ENCODE assay signal across 13 cellular contexts in genomic region chr11:32081901-32082300, GRCh38. TPM values are rescaled to one million over a fixed set of nuclear protein-coding genes. Genes with fewer than 3 reads are reported as not detected.
DNase-seq lines count a peak whose midpoint lies in the region; ATAC-seq and TF ChIP-seq lines count a peak whose summit lies in the region.
"Had no signal": no experiment of that assay in that cellular context is flagged by ENCODE, and none has a peak within 500 bp of the region (broad histone marks: within the 10 kb centered on the region; RNA-seq: fewer than 3 reads in every experiment).

No MANE protein-coding gene starts in this region.

- H2AFZ ChIP-seq in mammary epithelial cell (ENCODE audit: low read depth, low read length), result peak overlapping the region; percentile 75

- H3K36me3 Mint-ChIP-seq in activated CD8-positive, alpha-beta T cell treated with anti-CD3 and anti-CD28 coated beads for 36 hours (ENCODE audit: low read depth), result no peaks in the 10 kb centered on the region
- H3K36me3 Mint-ChIP-seq: CD4-positive, CD25-positive, alpha-beta regulatory T cell had no signal

- TF ChIP-seq CTCF in mammary epithelial cell (conservative IDR thresholded peaks at IDR 0.05 in 1 of 2, IDR thresholded peaks at IDR 0.05 in 1 of 2; ENCODE audit: extremely low read depth in 1 of 2, insufficient read depth in 1 of 2, low read depth in 1 of 2, low read length in 2 of 2), result no peak
- TF ChIP-seq CTCF in fibroblast of mammary gland (conservative IDR thresholded peaks at IDR 0.05; ENCODE audit: control insufficient read depth, insufficient read depth, low read depth, low read length), result no peak
- no peak for TF ChIP-seq CTCF in activated CD8-positive, alpha-beta T cell treated with anti-CD3 and anti-CD28 coated beads for 36 hours (IDR thresholded peaks at IDR 0.05)

- H3K27me3 Mint-ChIP-seq in activated CD8-positive, alpha-beta T cell treated with anti-CD3 and anti-CD28 coated beads for 36 hours, result peaks cover 18% of the 10 kb centered on the region

- no TSS peak for BruUV-seq in mammary epithelial cell (replicated peaks; lab: Mats Ljungman, UMichigan)

- dilution Hi-C loops in mammary epithelial cell (cut with HindIII; ENCODE audit: low sequenced_read_pairs), result no loop called here

- no peak overlapping the region for H3K4me3 ChIP-seq in mammary epithelial cell (replicated peaks in 1 of 3; ENCODE audit: insufficient read depth in 1 of 3, low read depth in 2 of 3, low read length in 3 of 3)
- no peak overlapping the region for H3K4me3 ChIP-seq in fibroblast of mammary gland (ENCODE audit: control insufficient read depth, low read depth, low read length)
- H3K4me3 ChIP-seq: BLaER1 treated with 17β-estradiol and CSF1 and Interleukin-3, amounts not matched to agents 10 nM and 100 nM had no signal

- in situ Hi-C loops in mammary epithelial cell (cut with MboI; ENCODE audit: low sequenced_read_pairs in 2 of 2), result no loop called here

- no peaks in the 10 kb centered on the region for H3K4me1 Mint-ChIP-seq in activated CD8-positive, alpha-beta T cell treated with anti-CD3 and anti-CD28 coated beads for 36 hours (ENCODE audit: low read depth)
- H3K4me1 Mint-ChIP-seq: CD4-positive, CD25-positive, alpha-beta regulatory T cell had no signal

- peaks cover 14% of the 10 kb centered on the region for H3K4me1 ChIP-seq in mammary epithelial cell (ENCODE audit: insufficient read depth, low read length)

- H3K9me3 ChIP-seq in mammary epithelial cell (replicated peaks; ENCODE audit: insufficient read depth, low read length), result no peaks in the 10 kb centered on the region

- peak; percentile 59 for DNase-seq in HCEC 1CT
- DNase-seq in NCI-H526 (lab: John Stamatoyannopoulos, UW), result peak; percentile 26 to 54
- no peak for DNase-seq in mammary epithelial cell
- DNase-seq in fibroblast of mammary gland (ENCODE audit: low read depth), result peak; percentile 15
- no peak for DNase-seq in activated CD8-positive, alpha-beta T cell treated with anti-CD3 and anti-CD28 coated beads for 36 hours
- no peak for DNase-seq in T1000 (lab: John Stamatoyannopoulos, UW)
- DNase-seq: ACHN; CD4-positive, CD25-positive, alpha-beta regulatory T cell; DMS53; GF-D8 had no signal

- CTCF ChIA-PET in mammary epithelial cell (lab: Charles Lee; ENCODE audit: low non-redundant PET), result no interaction called here
- CTCF ChIA-PET in activated CD8-positive, alpha-beta T cell treated with anti-CD3 and anti-CD28 coated beads for 36 hours (lab: Charles Lee), result interaction anchor here (1.3 kb wide), 1 partner anchor 94 kb away, joined by 4 read pairs; no protein-coding TSS in a partner anchor

- ATAC-seq in HG02642 (IDR thresholded peaks at IDR 0.05; ENCODE audit: poor library complexity, unreplicated experiment), result no peak
- no peak for ATAC-seq in activated CD8-positive, alpha-beta T cell treated with anti-CD3 and anti-CD28 coated beads for 36 hours
- ATAC-seq: HCT116 had no signal

- no peaks in the 10 kb centered on the region for H3K79me2 ChIP-seq in mammary epithelial cell (ENCODE audit: insufficient read depth, low read length)

- 100% methylated on average over 1 of the region's 1 CpG for WGBS in mammary epithelial cell (ENCODE audit: low coverage, missing lambda C conversion rate)

- no peak overlapping the region for H3K4me2 ChIP-seq in mammary epithelial cell (ENCODE audit: insufficient read depth, low read depth, low read length)

- H3K9me3 Mint-ChIP-seq in activated CD8-positive, alpha-beta T cell treated with anti-CD3 and anti-CD28 coated beads for 36 hours, result no peaks in the 10 kb centered on the region

- no peak overlapping the region for H3K27ac Mint-ChIP-seq in activated CD8-positive, alpha-beta T cell treated with anti-CD3 and anti-CD28 coated beads for 36 hours
- H3K27ac Mint-ChIP-seq: CD4-positive, CD25-positive, alpha-beta regulatory T cell had no signal

- POLR2A ChIA-PET in activated CD8-positive, alpha-beta T cell treated with anti-CD3 and anti-CD28 coated beads for 36 hours (lab: Charles Lee), result no interaction called here

- intact Hi-C loops in mammary epithelial cell (cut with micrococcal nuclease), result no loop called here
- intact Hi-C loops in activated CD8-positive, alpha-beta T cell treated with anti-CD3 and anti-CD28 coated beads for 36 hours (cut with micrococcal nuclease), result no loop called here

- H3K27me3 ChIP-seq in mammary epithelial cell (ENCODE audit: insufficient read depth, low read length), result no peaks in the 10 kb centered on the region
- H3K27me3 ChIP-seq: BLaER1 treated with 17β-estradiol and CSF1 and Interleukin-3, amounts not matched to agents 10 nM and 100 nM had no signal

- no peaks in the 10 kb centered on the region for H4K20me1 ChIP-seq in mammary epithelial cell (ENCODE audit: insufficient read depth, low read length)
- H4K20me1 ChIP-seq: BLaER1 treated with 17β-estradiol and CSF1 and Interleukin-3, amounts not matched to agents 10 nM and 100 nM had no signal

- H3K9ac ChIP-seq in mammary epithelial cell (ENCODE audit: insufficient read depth, low read length), result no peak overlapping the region
- H3K9ac ChIP-seq: BLaER1 treated with 17β-estradiol and CSF1 and Interleukin-3, amounts not matched to agents 10 nM and 100 nM had no signal

- H3K27ac ChIP-seq in mammary epithelial cell (ENCODE audit: insufficient read depth, low read depth, low read length), result no peak overlapping the region

- no peak overlapping the region for H3K4me3 Mint-ChIP-seq in activated CD8-positive, alpha-beta T cell treated with anti-CD3 and anti-CD28 coated beads for 36 hours
- H3K4me3 Mint-ChIP-seq: CD4-positive, CD25-positive, alpha-beta regulatory T cell had no signal

- H3K36me3 ChIP-seq in mammary epithelial cell (ENCODE audit: insufficient read depth, low read length), result no peaks in the 10 kb centered on the region
- H3K36me3 ChIP-seq: BLaER1 treated with 17β-estradiol and CSF1 and Interleukin-3, amounts not matched to agents 10 nM and 100 nM had no signal

RNA-seq across cellular contexts. Expression of gene RCN1, which starts 9.0 kb away (rescaled TPM):
- 100 to 1,000 TPM; 101 to 163 TPM for total RNA-seq in mammary epithelial cell
- polyA plus RNA-seq in mammary epithelial cell, result 59.9 TPM
- polyA minus RNA-seq in mammary epithelial cell, result 29.8 TPM
- 10 to 100 TPM; 26.2 to 27.7 TPM for total RNA-seq in activated CD8-positive, alpha-beta T cell treated with anti-CD3 and anti-CD28 coated beads for 36 hours

Comparison
In these comparisons a context has a peak if more than half of its experiments do, and no peak if none do; other contexts are left out.
1. DNase-seq: peak in HCEC 1CT (single experiment), NCI-H526 (2 of 2) and fibroblast of mammary gland (single experiment); none in mammary epithelial cell (single experiment), activated CD8-positive, alpha-beta T cell treated with anti-CD3 and anti-CD28 coated beads for 36 hours (single experiment) and T1000 (single experiment).